In genomic region chr2:20424300-20425290, GRCh38 we compare ENCODE assay signal across 1 cellular context.
TF ChIP-seq lines count a peak whose summit lies in the region.

No MANE protein-coding gene starts in this region.

TF ChIP-seq in IMR-90, 13 proteins besides CTCF, POLR2A, EP300 and RAD21:
- no peak for TF ChIP-seq ELK1 (IDR thresholded peaks at IDR 0.05; ENCODE audit: borderline replicate concordance, low read depth, low read length)
- TF ChIP-seq FOS (IDR thresholded peaks at IDR 0.05; ENCODE audit: low read depth, low read length), result peak; percentile 48
- peak; percentile 33; the same call in 1 of the 2 replicates for TF ChIP-seq MAFK (IDR thresholded peaks at IDR 0.05; ENCODE audit: low read depth, low read length)
- peak; percentile 38; the same call in 1 of the 2 replicates for TF ChIP-seq MAZ (IDR thresholded peaks at IDR 0.05; ENCODE audit: borderline replicate concordance, low read depth, low read length)
- no peak for TF ChIP-seq USF2 (IDR thresholded peaks at IDR 0.05; ENCODE audit: low read depth, low read length)
- no peak for TF ChIP-seq CHD1 (IDR thresholded peaks at IDR 0.05; ENCODE audit: low read depth, low read length)
- no peak for TF ChIP-seq SMC3 (IDR thresholded peaks at IDR 0.05; ENCODE audit: low read depth, low read length)
- no peak for TF ChIP-seq CEBPB (IDR thresholded peaks at IDR 0.05; ENCODE audit: low read depth, low read length)
- TF ChIP-seq NFE2L2 (IDR thresholded peaks at IDR 0.05; ENCODE audit: low read depth, low read length), result no peak
- TF ChIP-seq MXI1 (IDR thresholded peaks at IDR 0.05; ENCODE audit: borderline replicate concordance, low read depth, low read length), result no peak
- peak; percentile 86 for TF ChIP-seq BHLHE40 (IDR thresholded peaks at IDR 0.05; ENCODE audit: low read depth, low read length)
- peak; percentile 93 for TF ChIP-seq RCOR1 (IDR thresholded peaks at IDR 0.05; ENCODE audit: insufficient replicate concordance, low read length)
- TF ChIP-seq RFX5 (IDR thresholded peaks at IDR 0.05; ENCODE audit: low read depth, low read length), result no peak
